In the genomic region with DNA sequence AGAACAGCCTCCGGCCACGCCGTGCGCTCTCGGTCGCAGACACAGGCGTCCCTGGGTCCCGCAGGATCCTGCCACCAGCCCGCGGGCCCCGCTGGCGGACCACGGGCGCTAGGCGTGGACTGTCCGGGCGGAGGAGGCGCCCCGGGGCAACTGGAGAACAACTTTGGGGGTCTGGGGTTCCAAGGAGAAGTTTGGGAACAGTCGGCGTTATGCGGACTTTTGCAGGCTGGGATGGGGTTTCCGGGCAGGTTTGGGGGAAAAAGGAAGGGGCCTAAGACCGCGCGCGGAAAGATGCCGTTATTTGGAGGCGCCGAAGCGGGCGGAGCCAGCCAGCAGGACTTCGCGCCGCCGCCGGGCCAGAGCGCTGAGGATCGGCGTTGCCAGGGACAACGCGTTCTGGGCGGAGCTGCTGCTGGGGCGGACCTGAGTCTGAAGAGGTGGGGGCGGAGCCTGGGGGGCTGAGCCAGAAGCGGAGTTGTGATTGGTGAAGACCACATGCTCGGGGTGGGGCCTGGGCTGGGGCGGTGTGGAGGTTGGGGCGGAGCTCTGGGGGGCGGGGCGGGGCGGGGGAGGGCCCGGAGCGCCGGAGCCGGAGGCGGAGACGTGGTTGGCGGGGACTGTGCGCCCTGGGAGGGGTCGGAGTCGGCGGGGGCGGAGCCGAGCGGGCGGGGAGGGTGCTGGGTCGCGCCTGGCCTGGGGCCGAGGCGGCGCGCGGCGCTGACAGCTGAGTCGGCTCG, we compare ENCODE assay signal across 8 cellular contexts. TPM values are rescaled to one million over a fixed set of nuclear protein-coding genes. Genes with fewer than 3 reads are reported as not detected.
DNase-seq lines count a peak whose midpoint lies in the region; ATAC-seq and TF ChIP-seq lines count a peak whose summit lies in the region.

A gene (plus strand): TSS at position 680 of the 737 bp plus-strand sequence. CDS start 120 bp downstream, outside the sequence.

- peak; percentile 54 for TF ChIP-seq POLR2A in Raji (IDR thresholded peaks at IDR 0.05; ENCODE audit: insufficient read depth, low read depth, low read length)

- no peak within 1 kb of the TSS for H2BK5ac ChIP-seq in H9 (ENCODE audit: insufficient read length, low read length)

- peaks cover 14% of the 10 kb centered on the region for H3K27me3 Mint-ChIP-seq in H9 (ENCODE audit: low read depth)
- H3K27me3 Mint-ChIP-seq in stimulated activated naive CD8-positive, alpha-beta T cell treated with anti-CD3 and anti-CD28 coated beads, Interleukin-15, amount 100 ng/mL, for 72 hours = peaks cover 37% of the 10 kb centered on the region

- H4K20me1 ChIP-seq in H9 (ENCODE audit: control insufficient read depth, insufficient read depth, insufficient read length) (no peaks in the 10 kb centered on the region), neural cell (ENCODE audit: insufficient read depth) (no peaks in the 10 kb centered on the region)

- no peak within 1 kb of the TSS for H3K4ac ChIP-seq in H9 (ENCODE audit: low read depth, low read length)

- no peak within 1 kb of the TSS for H2BK20ac ChIP-seq in H9 (ENCODE audit: low read depth, low read length, poor library complexity, severe bottlenecking)

- H3K4me2 ChIP-seq in H9 (ENCODE audit: insufficient read depth, insufficient read length, low read length) (peak within 1 kb of the TSS; percentile 79), neural cell (ENCODE audit: low read length) (peak within 1 kb of the TSS; percentile 100)

- H2AK5ac ChIP-seq in H9 (ENCODE audit: insufficient read length, low read length) = no peak within 1 kb of the TSS

- peaks cover 8% of the 10 kb centered on the region for H3K23me2 ChIP-seq in H9 (ENCODE audit: insufficient read length, low read depth, low read length, poor library complexity, severe bottlenecking)

- H3K4me1 ChIP-seq in ES-I3 (ENCODE audit: insufficient read depth, low read length) = peaks cover 3% of the 10 kb centered on the region; the same call in 1 of the 2 replicates
- H3K4me1 ChIP-seq in H9 (ENCODE audit: insufficient read depth, low read length) = no peaks in the 10 kb centered on the region

- peak within 1 kb of the TSS; percentile 64 for H3K14ac ChIP-seq in H9 (ENCODE audit: insufficient read depth, low read length)

- no peaks in the 10 kb centered on the region for H3K79me2 ChIP-seq in H9 (ENCODE audit: insufficient read depth, low read length)
- H3K79me2 ChIP-seq in neural cell (replicated peaks; ENCODE audit: insufficient read depth, low read length) = no peaks in the 10 kb centered on the region

- H2BK12ac ChIP-seq in H9 (ENCODE audit: insufficient read length, low read depth, low read length) = no peak within 1 kb of the TSS

- peak within 1 kb of the TSS; percentile 83 to 88 for H3K4me3 Mint-ChIP-seq in H9
- H3K4me3 Mint-ChIP-seq in stimulated activated naive CD8-positive, alpha-beta T cell treated with anti-CD3 and anti-CD28 coated beads, Interleukin-15, amount 100 ng/mL, for 72 hours = peak within 1 kb of the TSS; percentile 90 to 96

- no peak within 1 kb of the TSS for H3K23ac ChIP-seq in H9 (ENCODE audit: insufficient read length, low read depth, low read length)

- DNase-seq in H9 = peak; percentile 99
- peak; percentile 94 for DNase-seq in M059J (ENCODE audit: low read depth)
- peak; percentile 100 for DNase-seq in activated effector memory CD4-positive, alpha-beta T cell treated with anti-CD3 and anti-CD28 coated beads, Interleukin-2, amount 50 U/mL, for 16 hours
- peak; percentile 100 for DNase-seq in fibroblast of the conjunctiva (ENCODE audit: low read depth)
- peak; percentile 100 for DNase-seq in stimulated activated naive CD8-positive, alpha-beta T cell treated with anti-CD3 and anti-CD28 coated beads, Interleukin-15, amount 100 ng/mL, for 72 hours

- peaks cover 20 to 31% of the 10 kb centered on the region in 2 experiments for H3K4me1 Mint-ChIP-seq in H9
- H3K4me1 Mint-ChIP-seq in stimulated activated naive CD8-positive, alpha-beta T cell treated with anti-CD3 and anti-CD28 coated beads, Interleukin-15, amount 100 ng/mL, for 72 hours = peaks cover 21% of the 10 kb centered on the region

- no peaks in the 10 kb centered on the region for H3K79me1 ChIP-seq in H9 (ENCODE audit: insufficient read depth, low read depth, low read length, poor library complexity, severe bottlenecking)

- no peak within 1 kb of the TSS for H3K56ac ChIP-seq in H9 (ENCODE audit: insufficient read length, low read depth, low read length)

- H2BK15ac ChIP-seq in H9 (ENCODE audit: low read depth, low read length) = no peak within 1 kb of the TSS

- H3K18ac ChIP-seq in H9 (ENCODE audit: insufficient read length, low read depth, low read length) = peak within 1 kb of the TSS; percentile 36

- peak; percentile 93 for ATAC-seq in stimulated activated naive CD8-positive, alpha-beta T cell treated with anti-CD3 and anti-CD28 coated beads, Interleukin-15, amount 100 ng/mL, for 72 hours

- no peak within 1 kb of the TSS for H4K8ac ChIP-seq in H9 (replicated peaks; ENCODE audit: insufficient read length, low read depth, low read length)

- H3K4me3 ChIP-seq in neural cell (ENCODE audit: low read length) = peak within 1 kb of the TSS; percentile 91

- no peaks in the 10 kb centered on the region for H3K36me3 ChIP-seq in ES-I3 (ENCODE audit: insufficient read depth, low read length)
- no peaks in the 10 kb centered on the region for H3K36me3 ChIP-seq in neural cell (ENCODE audit: insufficient read depth, low read length)

- H2AFZ ChIP-seq in H9 (ENCODE audit: low read length) (no peak within 1 kb of the TSS), neural cell (ENCODE audit: low read depth, low read length) (peak within 1 kb of the TSS; percentile 89)

- WGBS in H9 (ENCODE audit: extremely low coverage, insufficient read length, low lambda C conversion rate) = no CpG with 5 or more reads among the region's 77 CpGs

- H3K9ac ChIP-seq in ES-I3 (ENCODE audit: low read depth, low read length) (peak within 1 kb of the TSS; percentile 78), H9 (ENCODE audit: extremely low read depth, insufficient read length, low read length) (peak within 1 kb of the TSS; percentile 43), neural cell (ENCODE audit: low read length) (peak within 1 kb of the TSS; percentile 79)

- H3K9me3 Mint-ChIP-seq in H9 = peaks cover 0 to 5% of the 10 kb centered on the region in 2 experiments; a peak in 3 of 5 replicates
- peaks cover 0 to 2% of the 10 kb centered on the region in 2 donors for H3K9me3 Mint-ChIP-seq in stimulated activated naive CD8-positive, alpha-beta T cell treated with anti-CD3 and anti-CD28 coated beads, Interleukin-15, amount 100 ng/mL, for 72 hours

- peak within 1 kb of the TSS in 2 of 3 experiments; percentile 44 to 49; a peak in 2 of 7 replicates for H3K27ac Mint-ChIP-seq in H9
- H3K27ac Mint-ChIP-seq in stimulated activated naive CD8-positive, alpha-beta T cell treated with anti-CD3 and anti-CD28 coated beads, Interleukin-15, amount 100 ng/mL, for 72 hours = peak within 1 kb of the TSS; percentile 72 to 91

- TF ChIP-seq CTCF in H9 (conservative IDR thresholded peaks at IDR 0.05) (no peak), neural cell (IDR thresholded peaks at IDR 0.05; ENCODE audit: poor library complexity, severe bottlenecking) (no peak)

- H3K9me3 ChIP-seq in ES-I3 (ENCODE audit: control insufficient read depth, insufficient read depth, low read length) (no peaks in the 10 kb centered on the region), H9 (ENCODE audit: control insufficient read depth, low read depth, low read length) (no peaks in the 10 kb centered on the region), neural cell (ENCODE audit: low read length) (no peaks in the 10 kb centered on the region)

- H4K5ac ChIP-seq in H9 (ENCODE audit: insufficient read length, low read depth, low read length) = no peak within 1 kb of the TSS

- no peak for TF ChIP-seq RAD21 in neural cell (conservative IDR thresholded peaks at IDR 0.05)

- H3K27ac ChIP-seq in H9 (ENCODE audit: insufficient read length, low read depth, low read length) (no peak within 1 kb of the TSS), neural cell (ENCODE audit: low read length) (no peak within 1 kb of the TSS)

- no peaks in the 10 kb centered on the region for H3F3A ChIP-seq in neural cell (ENCODE audit: insufficient read depth, low read length, poor library complexity, severe bottlenecking)

- no peaks in the 10 kb centered on the region for H3K9me2 ChIP-seq in neural cell (ENCODE audit: insufficient read depth, low read length)

- H3K36me3 Mint-ChIP-seq in H9 (ENCODE audit: insufficient read depth in 1 of 3, low read depth in 3 of 3) = 0 out of 7 replicates have a peak, but pooled peaks cover 0 to 2% (median 0%) of the 10 kb centered on the region in 3 experiments

- H3K27me3 ChIP-seq in H9 (ENCODE audit: insufficient read depth, low read length) = no peaks in the 10 kb centered on the region
- no peaks in the 10 kb centered on the region for H3K27me3 ChIP-seq in neural cell (ENCODE audit: insufficient read depth, low read depth, low read length)

- TF ChIP-seq EP300 in neural cell (conservative IDR thresholded peaks at IDR 0.05; ENCODE audit: poor library complexity, severe bottlenecking) = peak; percentile 35

- no peak within 1 kb of the TSS for H3T11ph ChIP-seq in H9 (ENCODE audit: low read length)

- no peak within 1 kb of the TSS for H4K91ac ChIP-seq in H9 (ENCODE audit: insufficient read length, low read depth, low read length)

- no peak within 1 kb of the TSS for H2BK120ac ChIP-seq in H9 (ENCODE audit: low read depth, low read length, poor library complexity, severe bottlenecking)

TF ChIP-seq in neural cell, 6 proteins besides CTCF, POLR2A, EP300 and RAD21 (continues in another document):
- TF ChIP-seq EZH2 (IDR thresholded peaks at IDR 0.05; ENCODE audit: borderline replicate concordance, insufficient read depth, low read length, poor library complexity, severe bottlenecking) = no peak
- no peak for TF ChIP-seq SMC3 (conservative IDR thresholded peaks at IDR 0.05; ENCODE audit: poor library complexity)
- TF ChIP-seq POLR2AphosphoS5 (IDR thresholded peaks at IDR 0.05) = peak; percentile 36
- TF ChIP-seq TAF1 (IDR thresholded peaks at IDR 0.05; ENCODE audit: low read depth) = peak; percentile 45
- peak; percentile 72 for TF ChIP-seq MXI1 (conservative IDR thresholded peaks at IDR 0.05; ENCODE audit: poor library complexity, severe bottlenecking)

RNA-seq across cellular contexts. Expression of the gene that starts here (rescaled TPM):
- total RNA-seq in H9 (2021) = 0.59 and 0.75 TPM in 2 replicates
- total RNA-seq in M059J (2014; rRNA removed; shearing (Covaris generic)) = 0.02 TPM in 1 of 2 replicates, not detected in the other
- polyA plus RNA-seq in neural cell = 5.4 and 15.1 TPM in 2 replicates
- polyA minus RNA-seq in neural cell = 6.0 and 7.5 TPM in 2 replicates

Comparison
In these comparisons a context has a peak if more than half of its experiments do, and no peak if none do; other contexts are left out.
1. Peak in DNase-seq, H3K9ac ChIP-seq and H3K4me2 ChIP-seq in H9; RNA of the gene not detected or under 1 TPM.
2. Peak in DNase-seq in M059J; RNA of the gene not detected or under 1 TPM.